Comparison of ENCODE assay signal across 1 cellular context in the genomic region with DNA sequence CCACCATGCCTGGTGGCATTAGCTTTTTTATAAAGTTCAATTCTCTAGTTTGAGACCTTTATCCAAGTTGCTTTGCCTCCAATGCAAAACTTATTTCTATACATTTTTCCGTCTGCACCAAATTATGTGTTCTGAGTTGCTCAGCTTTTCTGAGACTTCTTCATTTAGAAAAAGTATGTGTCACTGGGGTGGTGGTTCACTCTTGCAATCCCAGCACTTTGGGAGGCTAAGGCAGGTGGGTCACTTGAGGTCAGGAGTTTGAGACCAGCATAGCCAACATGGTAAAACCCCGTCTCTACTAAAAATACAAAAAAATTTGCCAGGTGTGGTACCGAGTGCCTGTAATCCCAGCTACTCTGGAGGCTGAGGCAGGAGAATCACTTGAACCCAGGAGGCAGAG. TPM values are rescaled to one million over a fixed set of nuclear protein-coding genes. Genes with fewer than 3 reads are reported as not detected.
"Had no signal": no experiment of that assay in that cellular context is flagged by ENCODE, and none has a peak within 500 bp of the region (broad histone marks: within the 10 kb centered on the region; RNA-seq: fewer than 3 reads in every experiment).

No MANE protein-coding gene starts in this region.

RNA-seq across cellular contexts. Expression of a gene that starts 52.3 kb away (rescaled TPM):
- total RNA-seq: ascending aorta had no signal
